Comparison of ENCODE assay signal across 1 cellular context in the genomic region with DNA sequence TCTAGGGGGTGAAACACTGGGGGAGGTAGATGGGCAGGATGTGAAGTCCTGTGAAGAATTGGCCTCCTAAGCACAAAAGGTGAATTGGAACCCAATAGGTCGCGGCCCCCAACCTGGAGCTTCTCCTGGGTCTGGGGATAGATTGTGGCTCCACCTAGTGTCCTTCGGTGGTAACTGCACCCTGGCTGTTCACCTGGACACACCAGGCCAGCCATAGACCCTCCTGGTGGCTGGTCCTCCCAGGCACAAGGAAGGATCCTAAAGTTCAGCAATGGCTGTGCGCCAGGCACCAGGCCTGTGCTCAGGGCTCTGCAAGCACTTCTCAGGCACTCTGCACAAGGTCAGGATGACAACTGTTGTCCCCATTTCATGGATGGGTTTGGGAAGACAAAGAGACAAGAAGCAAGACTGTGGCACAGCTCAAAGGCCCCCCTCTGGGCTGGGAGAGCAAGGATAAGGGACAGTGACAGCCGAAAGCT.
TF ChIP-seq lines count a peak whose summit lies in the region.

No MANE protein-coding gene starts in this region.

TF ChIP-seq in SK-N-SH treated with all-trans-retinoic acid at 6 μM for 48 hours, 23 proteins besides CTCF, POLR2A, EP300 and RAD21 (continued from another document):
- TF ChIP-seq, protein P1, sequence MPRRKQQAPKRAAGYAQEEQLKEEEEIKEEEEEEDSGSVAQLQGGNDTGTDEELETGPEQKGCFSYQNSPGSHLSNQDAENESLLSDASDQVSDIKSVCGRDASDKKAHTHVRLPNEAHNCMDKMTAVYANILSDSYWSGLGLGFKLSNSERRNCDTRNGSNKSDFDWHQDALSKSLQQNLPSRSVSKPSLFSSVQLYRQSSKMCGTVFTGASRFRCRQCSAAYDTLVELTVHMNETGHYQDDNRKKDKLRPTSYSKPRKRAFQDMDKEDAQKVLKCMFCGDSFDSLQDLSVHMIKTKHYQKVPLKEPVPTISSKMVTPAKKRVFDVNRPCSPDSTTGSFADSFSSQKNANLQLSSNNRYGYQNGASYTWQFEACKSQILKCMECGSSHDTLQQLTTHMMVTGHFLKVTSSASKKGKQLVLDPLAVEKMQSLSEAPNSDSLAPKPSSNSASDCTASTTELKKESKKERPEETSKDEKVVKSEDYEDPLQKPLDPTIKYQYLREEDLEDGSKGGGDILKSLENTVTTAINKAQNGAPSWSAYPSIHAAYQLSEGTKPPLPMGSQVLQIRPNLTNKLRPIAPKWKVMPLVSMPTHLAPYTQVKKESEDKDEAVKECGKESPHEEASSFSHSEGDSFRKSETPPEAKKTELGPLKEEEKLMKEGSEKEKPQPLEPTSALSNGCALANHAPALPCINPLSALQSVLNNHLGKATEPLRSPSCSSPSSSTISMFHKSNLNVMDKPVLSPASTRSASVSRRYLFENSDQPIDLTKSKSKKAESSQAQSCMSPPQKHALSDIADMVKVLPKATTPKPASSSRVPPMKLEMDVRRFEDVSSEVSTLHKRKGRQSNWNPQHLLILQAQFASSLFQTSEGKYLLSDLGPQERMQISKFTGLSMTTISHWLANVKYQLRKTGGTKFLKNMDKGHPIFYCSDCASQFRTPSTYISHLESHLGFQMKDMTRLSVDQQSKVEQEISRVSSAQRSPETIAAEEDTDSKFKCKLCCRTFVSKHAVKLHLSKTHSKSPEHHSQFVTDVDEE (CRISPR knock-in tag; IDR thresholded peaks at IDR 0.05): no peak
- TF ChIP-seq ZFP30 (CRISPR knock-in tag; IDR thresholded peaks at IDR 0.05): no peak
